In genomic region chrX:94454606-94455005, GRCh38 we compare ENCODE assay signal across 24 cellular contexts.
A peak's percentile ranks its signal among the peaks of the same experiment; 100 is the strongest.
DNase-seq lines count a peak whose midpoint lies in the region; ATAC-seq, FAIRE-seq and TF ChIP-seq lines count a peak whose summit lies in the region.
"Had no signal": no experiment of that assay in that cellular context is flagged by ENCODE, and none has a peak within 500 bp of the region (broad histone marks: within the 10 kb centered on the region; RNA-seq: fewer than 3 reads in every experiment).

No MANE protein-coding gene starts in this region.

- DNase-seq in GM12892 (ENCODE audit: insufficient read length) (no peak), NT2/D1 (ENCODE audit: low read depth, low spot score) (peak; percentile 38), neural progenitor cell (ENCODE audit: low spot score) (peak; percentile 63), activated T-cell treated with anti-CD3 and anti-CD28 coated beads for 4 hours (no peak), GM03348 (ENCODE audit: low spot score) (no peak), DMS114 treated with DMSO at 0.1 percent for 48 hours (lab: John Stamatoyannopoulos, UW; ENCODE audit: unreplicated experiment) (no peak)
- DNase-seq: 8988T, ACHN, BE2C, Calu3, DMS153, DND-41, H7, NCI-H1048, NCI-H1417, NCI-H1694, NCI-H2029 treated with DMSO at 0.1 percent for 48 hours, NCI-H69, SHP77 had no signal

- no peak for ATAC-seq in GM18909 (IDR thresholded peaks at IDR 0.05; ENCODE audit: poor library complexity, unreplicated experiment)
- ATAC-seq: Panc1 had no signal

- H3K4me3 ChIP-seq in NT2/D1 (ENCODE audit: insufficient read length, low read depth) (no peak overlapping the region), iPS-15b (ENCODE audit: low read depth, low read length) (no peak overlapping the region), neural progenitor cell (no peak overlapping the region)

- H3K36me3 Mint-ChIP-seq in neural progenitor cell, result no peaks in the 10 kb centered on the region
- H3K36me3 Mint-ChIP-seq: CD14-positive monocyte had no signal

- no peak overlapping the region for H2AFZ ChIP-seq in neural progenitor cell (replicated peaks)

- peak overlapping the region; percentile 64 for H3K27ac ChIP-seq in neural progenitor cell
- H3K27ac ChIP-seq: RWPE1 had no signal

- peaks cover 2% of the 10 kb centered on the region for H3K4me1 Mint-ChIP-seq in neural progenitor cell
- H3K4me1 Mint-ChIP-seq: CD14-positive monocyte had no signal

- no peaks in the 10 kb centered on the region for H3K36me3 ChIP-seq in NT2/D1 (ENCODE audit: insufficient read depth, insufficient read length, low read length)
- H3K36me3 ChIP-seq in iPS-15b (ENCODE audit: control insufficient read depth, insufficient read depth, low read length), result no peaks in the 10 kb centered on the region
- H3K36me3 ChIP-seq in neural progenitor cell, result no peaks in the 10 kb centered on the region
- H3K36me3 ChIP-seq: BE2C had no signal

- TF ChIP-seq POLR2A in GM12892 (IDR thresholded peaks at IDR 0.05; ENCODE audit: low read depth, low read length), result no peak

- H3K79me2 ChIP-seq in neural progenitor cell (ENCODE audit: low read depth), result no peaks in the 10 kb centered on the region

- H4K20me1 ChIP-seq in neural progenitor cell (ENCODE audit: low read depth), result no peaks in the 10 kb centered on the region

- no peak overlapping the region for H3K27ac Mint-ChIP-seq in neural progenitor cell
- H3K27ac Mint-ChIP-seq: CD14-positive monocyte had no signal

- no peaks in the 10 kb centered on the region for H3K27me3 Mint-ChIP-seq in neural progenitor cell (ENCODE audit: insufficient read depth, low read depth)

- H3K9me3 Mint-ChIP-seq in neural progenitor cell, result no peaks in the 10 kb centered on the region
- H3K9me3 Mint-ChIP-seq: CD14-positive monocyte had no signal

- H3K4me1 ChIP-seq in NT2/D1 (ENCODE audit: insufficient read depth, insufficient read length) (no peaks in the 10 kb centered on the region), iPS-15b (ENCODE audit: control insufficient read depth, insufficient read depth, low read length) (peaks cover 37% of the 10 kb centered on the region), neural progenitor cell (peaks cover 23% of the 10 kb centered on the region)
- H3K4me1 ChIP-seq: BE2C had no signal

- H3K27me3 ChIP-seq in NT2/D1 (ENCODE audit: insufficient read depth, insufficient read length) (no peaks in the 10 kb centered on the region), iPS-15b (ENCODE audit: control insufficient read depth, insufficient read depth, low read length) (no peaks in the 10 kb centered on the region), neural progenitor cell (no peaks in the 10 kb centered on the region)
- H3K27me3 ChIP-seq: BE2C had no signal

- no peak overlapping the region for H3K4me3 Mint-ChIP-seq in neural progenitor cell
- H3K4me3 Mint-ChIP-seq: CD14-positive monocyte had no signal

- peaks cover 16% of the 10 kb centered on the region for H3F3A ChIP-seq in neural progenitor cell (ENCODE audit: low read depth)

- H3K9me3 ChIP-seq in NT2/D1 (ENCODE audit: insufficient read depth, low read length) (no peaks in the 10 kb centered on the region), iPS-15b (ENCODE audit: control insufficient read depth, insufficient read depth, low read length) (no peaks in the 10 kb centered on the region), neural progenitor cell (ENCODE audit: low read depth) (no peaks in the 10 kb centered on the region)
- H3K9me3 ChIP-seq: BE2C had no signal

- no peak for TF ChIP-seq CTCF in neural progenitor cell (IDR thresholded peaks at IDR 0.05)

- H3K9ac ChIP-seq in NT2/D1 (ENCODE audit: insufficient read length, low read depth) (no peak overlapping the region), iPS-15b (ENCODE audit: low read depth, low read length) (peak overlapping the region; percentile 17), neural progenitor cell (no peak overlapping the region)

- H3K4me2 ChIP-seq in neural progenitor cell, result peak overlapping the region; percentile 62

- peak; percentile 9 for FAIRE-seq in GM12892 (lab: Jason Lieb, UNC)

Comparison
In these comparisons a context has a peak if more than half of its experiments do, and no peak if none do; other contexts are left out.
1. DNase-seq: peak in NT2/D1 (single experiment) and neural progenitor cell (single experiment); none in GM12892 (single experiment), activated T-cell treated with anti-CD3 and anti-CD28 coated beads for 4 hours (single experiment), GM03348 (single experiment) and DMS114 treated with DMSO at 0.1 percent for 48 hours (single experiment).